27 cellular contexts compared by ENCODE assay signal in the genomic region with DNA sequence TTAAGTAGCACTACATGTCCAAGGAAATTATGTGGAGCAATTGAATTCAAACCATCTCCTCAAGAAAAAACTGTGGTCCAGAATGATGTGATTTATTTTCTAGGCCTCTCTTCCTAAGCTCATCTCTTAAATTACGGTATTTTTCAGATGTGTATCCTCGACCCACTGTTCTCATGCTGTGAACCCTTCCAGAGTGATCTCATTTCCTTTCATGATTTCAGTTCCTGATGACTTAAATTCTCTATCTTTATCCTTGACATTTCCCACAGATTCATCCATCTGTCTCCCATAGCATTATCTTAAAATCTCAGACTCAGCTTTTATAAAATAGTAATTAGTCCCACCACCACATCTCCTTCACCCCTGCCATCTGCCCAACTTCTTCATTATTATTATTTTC.
DNase-seq lines count a peak whose midpoint lies in the region; ATAC-seq and TF ChIP-seq lines count a peak whose summit lies in the region.
"Had no signal": no experiment of that assay in that cellular context is flagged by ENCODE, and none has a peak within 500 bp of the region (broad histone marks: within the 10 kb centered on the region; RNA-seq: fewer than 3 reads in every experiment).

No MANE protein-coding gene starts in this region.

- in situ Hi-C loops in astrocyte of the spinal cord (cut with HindIII; ENCODE audit: low sequenced_read_pairs): no loop called here

- intact Hi-C loops in left ventricle myocardium inferior (cut with micrococcal nuclease) (no loop called here), left colon (cut with DNase I, micrococcal nuclease) (no loop called here)

- no peaks in the 10 kb centered on the region for H3K27me3 ChIP-seq in left ventricle myocardium inferior (ENCODE audit: low read depth)
- no peaks in the 10 kb centered on the region for H3K27me3 ChIP-seq in right atrium auricular region
- H3K27me3 ChIP-seq: neutrophil had no signal

- DNase-seq in left ventricle myocardium inferior: no peak
- DNase-seq in right atrium auricular region (ENCODE audit: low spot score): no peak
- DNase-seq in astrocyte of the spinal cord (ENCODE audit: low read depth, low spot score): peak; percentile 72
- DNase-seq in lung microvascular endothelial cell (ENCODE audit: low read depth in 2 of 2): peak; percentile 62 to 93
- DNase-seq in left colon: no peak
- DNase-seq: activated CD4-positive, alpha-beta T cell treated with anti-CD3 and anti-CD28 coated beads, Interleukin-2, amount 10 ng/mL, durations not matched to agents 24 days and 14 days; activated gamma-delta T cell; activated naive CD8-positive, alpha-beta T cell treated with anti-CD3 and anti-CD28 coated beads, Interleukin-2, amount 10 ng/mL, durations not matched to agents 7 days and 5 days; activated T-cell treated with anti-CD3 and anti-CD28 coated beads, Interleukin-2, amount 50 U/mL, for 24 hours; DMS79 treated with DMSO at 0.1 percent for 48 hours; effector CD4-positive, alpha-beta T cell; foreskin keratinocyte; Karpas-422; NCI-H1048; NCI-H1694 treated with DMSO at 0.1 percent for 48 hours; NCI-H526; NK-92 treated with Interleukin-12 subunit alpha and Interleukin-12 subunit beta, amount 100 ng/mL, for 24 hours; PC-3; SHP77; stimulated activated naive CD4-positive, alpha-beta T cell; WERI-Rb-1 had no signal

- peaks cover 13% of the 10 kb centered on the region for H3K4me1 ChIP-seq in left ventricle myocardium inferior
- peaks cover 0 to under 1% of the 10 kb centered on the region in 2 donors for H3K4me1 ChIP-seq in right atrium auricular region
- H3K4me1 ChIP-seq: foreskin keratinocyte had no signal

- no peak for TF ChIP-seq CTCF in left ventricle myocardium inferior (IDR thresholded peaks at IDR 0.05; ENCODE audit: borderline replicate concordance)
- TF ChIP-seq CTCF in right atrium auricular region (IDR thresholded peaks at IDR 0.05): no peak
- no peak for TF ChIP-seq CTCF in astrocyte of the spinal cord (IDR thresholded peaks at IDR 0.05; ENCODE audit: low read depth, low read length)

- ATAC-seq in HG03196 (IDR thresholded peaks at IDR 0.05; ENCODE audit: unreplicated experiment) (no peak), HG02798 (IDR thresholded peaks at IDR 0.05; ENCODE audit: poor library complexity, unreplicated experiment) (no peak), HG03520 (IDR thresholded peaks at IDR 0.05; ENCODE audit: unreplicated experiment) (no peak), left colon (no peak)
- ATAC-seq: foreskin keratinocyte, PC-3, sciatic nerve had no signal

- H3K9me3 ChIP-seq in left ventricle myocardium inferior (replicated peaks) (no peaks in the 10 kb centered on the region), right atrium auricular region (no peaks in the 10 kb centered on the region)
- H3K9me3 ChIP-seq: neutrophil, thoracic aorta had no signal

- H3K27ac ChIP-seq in left ventricle myocardium inferior (replicated peaks) (peak overlapping the region; percentile 56), right atrium auricular region (peak overlapping the region in 1 of 2 donors; percentile 53)
- H3K27ac ChIP-seq: foreskin keratinocyte, neutrophil, thoracic aorta, WERI-Rb-1 had no signal

- H3K4me3 ChIP-seq in left ventricle myocardium inferior: no peak overlapping the region
- no peak overlapping the region for H3K4me3 ChIP-seq in right atrium auricular region
- H3K4me3 ChIP-seq in astrocyte of the spinal cord (ENCODE audit: low read depth, low read length): no peak overlapping the region
- H3K4me3 ChIP-seq: thoracic aorta had no signal

- H3K36me3 ChIP-seq in left ventricle myocardium inferior (no peaks in the 10 kb centered on the region), right atrium auricular region (no peaks in the 10 kb centered on the region)
- H3K36me3 ChIP-seq: neutrophil, thoracic aorta, WERI-Rb-1 had no signal

Comparison
In these comparisons a context has a peak if more than half of its experiments do, and no peak if none do; other contexts are left out.
1. DNase-seq: peak in astrocyte of the spinal cord (single experiment) and lung microvascular endothelial cell (2 of 2); none in left ventricle myocardium inferior (single experiment), right atrium auricular region (single experiment) and left colon (0 of 2).